ENCODE assay signal across 1 cellular context in the genomic region with DNA sequence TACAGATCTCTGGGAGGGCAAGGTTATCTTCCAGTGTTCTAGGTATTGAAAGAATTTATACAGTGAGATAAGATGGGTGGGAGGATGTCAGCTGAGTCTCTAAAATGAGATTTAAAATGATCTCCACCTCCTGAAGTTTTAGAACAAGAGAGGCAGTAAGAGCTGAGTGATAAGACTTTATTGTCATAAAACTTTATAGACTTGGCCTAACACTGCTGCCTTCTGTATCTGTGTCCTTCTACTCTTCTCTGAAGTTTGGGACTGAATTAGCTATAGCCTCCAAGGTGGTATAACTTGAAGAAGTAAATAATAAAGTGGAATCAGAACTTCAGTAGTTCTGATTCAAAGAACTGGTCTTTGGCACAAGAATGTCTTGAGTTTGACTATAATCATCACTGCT.
TF ChIP-seq lines count a peak whose summit lies in the region.

No MANE protein-coding gene starts in this region.

TF ChIP-seq in IMR-90, 13 proteins besides CTCF, POLR2A, EP300 and RAD21:
- TF ChIP-seq RFX5 (IDR thresholded peaks at IDR 0.05; ENCODE audit: low read depth, low read length) (no peak), ELK1 (IDR thresholded peaks at IDR 0.05; ENCODE audit: borderline replicate concordance, low read depth, low read length) (no peak), MAFK (IDR thresholded peaks at IDR 0.05; ENCODE audit: low read depth, low read length) (no peak), CHD1 (IDR thresholded peaks at IDR 0.05; ENCODE audit: low read depth, low read length) (no peak), MAZ (IDR thresholded peaks at IDR 0.05; ENCODE audit: borderline replicate concordance, low read depth, low read length) (no peak), MXI1 (IDR thresholded peaks at IDR 0.05; ENCODE audit: borderline replicate concordance, low read depth, low read length) (no peak), BHLHE40 (IDR thresholded peaks at IDR 0.05; ENCODE audit: low read depth, low read length) (no peak), USF2 (IDR thresholded peaks at IDR 0.05; ENCODE audit: low read depth, low read length) (no peak), NFE2L2 (IDR thresholded peaks at IDR 0.05; ENCODE audit: low read depth, low read length) (no peak), CEBPB (IDR thresholded peaks at IDR 0.05; ENCODE audit: low read depth, low read length) (no peak), SMC3 (IDR thresholded peaks at IDR 0.05; ENCODE audit: low read depth, low read length) (no peak), RCOR1 (IDR thresholded peaks at IDR 0.05; ENCODE audit: insufficient replicate concordance, low read length) (no peak), FOS (IDR thresholded peaks at IDR 0.05; ENCODE audit: low read depth, low read length) (no peak)
